In the genomic region with DNA sequence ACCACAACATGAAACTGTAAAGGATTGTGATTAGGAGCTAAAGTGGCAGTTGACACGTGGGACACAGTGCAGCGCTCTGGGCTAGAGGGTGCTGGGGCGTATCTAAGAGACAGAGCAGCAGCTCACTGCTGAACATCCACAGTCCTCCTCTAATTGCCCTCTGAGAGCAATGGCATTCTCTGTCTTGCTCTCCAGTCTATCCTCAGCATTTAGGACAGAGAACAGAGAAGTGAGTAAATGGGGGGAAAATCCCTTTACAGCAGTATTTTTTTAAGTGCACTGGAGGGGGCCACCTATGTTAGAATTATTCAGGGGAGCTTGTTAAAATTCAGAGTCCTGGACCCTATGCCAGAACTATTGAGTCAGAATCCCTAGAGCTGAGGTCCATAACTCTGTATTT, we compare ENCODE assay signal across 15 cellular contexts. TPM values are rescaled to one million over a fixed set of nuclear protein-coding genes. Genes with fewer than 3 reads are reported as not detected.
A peak's percentile ranks its signal among the peaks of the same experiment; 100 is the strongest.
DNase-seq lines count a peak whose midpoint lies in the region; ATAC-seq and TF ChIP-seq lines count a peak whose summit lies in the region.
"Had no signal": no experiment of that assay in that cellular context is flagged by ENCODE, and none has a peak within 500 bp of the region (broad histone marks: within the 10 kb centered on the region; RNA-seq: fewer than 3 reads in every experiment).

No MANE protein-coding gene starts in this region.

- H3K4me2 ChIP-seq in smooth muscle cell = no peak overlapping the region
- H3K4me2 ChIP-seq in SK-N-SH = no peak overlapping the region

- H3K36me3 Mint-ChIP-seq in activated naive CD4-positive, alpha-beta T cell treated with anti-CD3 and anti-CD28 coated beads for 36 hours (ENCODE audit: low read depth) = no peaks in the 10 kb centered on the region

- peak overlapping the region; percentile 34 for H3K27ac Mint-ChIP-seq in activated naive CD4-positive, alpha-beta T cell treated with anti-CD3 and anti-CD28 coated beads for 36 hours
- H3K27ac Mint-ChIP-seq: H9 had no signal

- no peak for TF ChIP-seq RAD21 in SK-N-SH (IDR thresholded peaks at IDR 0.05; ENCODE audit: low read length)

- H4K20me1 ChIP-seq in smooth muscle cell (ENCODE audit: low read depth) (no peaks in the 10 kb centered on the region), SK-N-SH (ENCODE audit: insufficient read depth) (no peaks in the 10 kb centered on the region)

- H3K9me2 ChIP-seq in SK-N-SH = no peaks in the 10 kb centered on the region

- WGBS in smooth muscle cell (ENCODE audit: low lambda C conversion rate) = 42% methylated on average over 3 of the region's 3 CpGs
- WGBS in ovary, 3 donors = 59 to 68% (median 60%) methylated on average over 3 of the region's 3 CpGs
- 88% methylated on average over 2 of the region's 3 CpGs for WGBS in SK-N-SH (ENCODE audit: low lambda C conversion rate)

- intact Hi-C loops in activated naive CD4-positive, alpha-beta T cell treated with anti-CD3 and anti-CD28 coated beads for 36 hours (cut with micrococcal nuclease) = loop anchor here (1.0 to 10.0 kb wide), 3 partner anchors 51 to 490 kb away; no protein-coding TSS in a partner anchor
- intact Hi-C loops in ovary (cut with DNase I) = no loop called here

- TF ChIP-seq CTCF in smooth muscle cell (IDR thresholded peaks at IDR 0.05; ENCODE audit: borderline replicate concordance, insufficient read depth, poor library complexity, severe bottlenecking) (no peak), ovary (IDR thresholded peaks at IDR 0.05) (no peak), SK-N-SH (IDR thresholded peaks at IDR 0.05) (no peak)

- H3K27me3 Mint-ChIP-seq in activated naive CD4-positive, alpha-beta T cell treated with anti-CD3 and anti-CD28 coated beads for 36 hours (ENCODE audit: low read depth) = peaks cover 2% of the 10 kb centered on the region

- H2AFZ ChIP-seq in smooth muscle cell (ENCODE audit: low read depth) = no peak overlapping the region
- no peak overlapping the region for H2AFZ ChIP-seq in SK-N-SH (ENCODE audit: low read depth)

- H3F3A ChIP-seq in smooth muscle cell (ENCODE audit: low read depth) = peaks cover 6% of the 10 kb centered on the region
- H3F3A ChIP-seq in SK-N-SH (replicated peaks; ENCODE audit: insufficient read depth) = peaks cover 14% of the 10 kb centered on the region

- no peak overlapping the region for H3K27ac ChIP-seq in smooth muscle cell (ENCODE audit: low read depth)
- H3K27ac ChIP-seq in ovary = no peak overlapping the region
- H3K27ac ChIP-seq in SK-N-SH (ENCODE audit: low read depth in 2 of 2, low read length in 1 of 2) = no peak overlapping the region
- H3K27ac ChIP-seq: coronary artery had no signal

- DNase-seq in activated naive CD4-positive, alpha-beta T cell treated with anti-CD3 and anti-CD28 coated beads for 36 hours = peak; percentile 21
- DNase-seq in activated naive CD4-positive, alpha-beta T cell treated with anti-CD3 and anti-CD28 coated beads, Interleukin-2, amount 50 U/mL, for 16 hours = no peak
- DNase-seq in stimulated activated naive CD8-positive, alpha-beta T cell treated with anti-CD3 and anti-CD28 coated beads, Interleukin-15, Interleukin-2, amounts not matched to agents 100 U/mL and 50 U/mL, for 24 hours = no peak
- no peak for DNase-seq in smooth muscle cell (lab: John Stamatoyannopoulos, UW; ENCODE audit: unreplicated experiment)
- no peak for DNase-seq in ovary
- no peak for DNase-seq in SK-N-SH
- DNase-seq: activated CD4-positive, alpha-beta T cell treated with anti-CD3 and anti-CD28 coated beads, Interleukin-2, amount 50 U/mL, for 48 hours; H9; IMR-90; mucosa of descending colon; NCI-H2029; SW 1271 had no signal

- no peaks in the 10 kb centered on the region for H3K9me3 Mint-ChIP-seq in activated naive CD4-positive, alpha-beta T cell treated with anti-CD3 and anti-CD28 coated beads for 36 hours
- H3K9me3 Mint-ChIP-seq: H9 had no signal

- H3K9ac ChIP-seq in smooth muscle cell (ENCODE audit: low read depth) = no peak overlapping the region
- H3K9ac ChIP-seq in SK-N-SH = no peak overlapping the region

- H3K9me3 ChIP-seq in smooth muscle cell (replicated peaks; ENCODE audit: low read depth) (no peaks in the 10 kb centered on the region), ovary (no peaks in the 10 kb centered on the region), SK-N-SH (no peaks in the 10 kb centered on the region)
- H3K9me3 ChIP-seq: mucosa of descending colon had no signal

- H3K79me2 ChIP-seq in smooth muscle cell (ENCODE audit: low read depth) (no peaks in the 10 kb centered on the region), SK-N-SH (ENCODE audit: insufficient read depth) (no peaks in the 10 kb centered on the region)

- POLR2A ChIA-PET in SK-N-SH (lab: Yijun Ruan, JAX) = no interaction called here

- CTCF ChIA-PET in activated naive CD4-positive, alpha-beta T cell treated with anti-CD3 and anti-CD28 coated beads for 36 hours (lab: Charles Lee) = interaction anchor here (1.2 to 1.4 kb wide), 2 partner anchors 46 to 182 kb away, joined by 3 to 5 read pairs; no protein-coding TSS in a partner anchor
- CTCF ChIA-PET in SK-N-SH (lab: Yijun Ruan, JAX) = interaction anchor here (0.7 to 1.5 kb wide), 4 partner anchors 13 to 44 kb away, joined by 3 to 5 read pairs (median 4); no protein-coding TSS in a partner anchor

- no peak overlapping the region for H3K4me3 Mint-ChIP-seq in activated naive CD4-positive, alpha-beta T cell treated with anti-CD3 and anti-CD28 coated beads for 36 hours
- H3K4me3 Mint-ChIP-seq: H9 had no signal

- H3K4me1 ChIP-seq in smooth muscle cell (ENCODE audit: low read depth) = peaks cover 18% of the 10 kb centered on the region
- H3K4me1 ChIP-seq in ovary (ENCODE audit: insufficient read depth) = no peaks in the 10 kb centered on the region
- H3K4me1 ChIP-seq in SK-N-SH (ENCODE audit: control insufficient read depth in 1 of 2, insufficient read depth in 2 of 2, low read depth in 1 of 2, low read length in 1 of 2) = peaks cover 6 to 10% of the 10 kb centered on the region in 2 experiments; a peak in 3 of 4 replicates

- H3K36me3 ChIP-seq in smooth muscle cell (ENCODE audit: low read depth) (no peaks in the 10 kb centered on the region), ovary (no peaks in the 10 kb centered on the region), SK-N-SH (replicated peaks in 1 of 2; ENCODE audit: control insufficient read depth in 1 of 2, insufficient read depth in 2 of 2, low read length in 1 of 2) (no peaks in the 10 kb centered on the region)

- peak; percentile 48 for ATAC-seq in HG02642 (IDR thresholded peaks at IDR 0.05; ENCODE audit: poor library complexity, unreplicated experiment)
- ATAC-seq in HG03469 (IDR thresholded peaks at IDR 0.05; ENCODE audit: unreplicated experiment) = peak; percentile 49
- ATAC-seq in stimulated activated naive CD8-positive, alpha-beta T cell treated with anti-CD3 and anti-CD28 coated beads, Interleukin-15, Interleukin-2, amounts not matched to agents 100 U/mL and 50 U/mL, for 24 hours = peak; percentile 71
- ATAC-seq: mucosa of descending colon had no signal

- TF ChIP-seq EP300 in ovary (IDR thresholded peaks at IDR 0.05) (no peak), SK-N-SH (IDR thresholded peaks at IDR 0.05; ENCODE audit: borderline replicate concordance in 1 of 2, low read depth in 1 of 2, low read length in 1 of 2) (no peak)

- H3K27me3 ChIP-seq in smooth muscle cell (ENCODE audit: low read depth) (no peaks in the 10 kb centered on the region), ovary (no peaks in the 10 kb centered on the region), SK-N-SH (ENCODE audit: insufficient read depth) (no peaks in the 10 kb centered on the region)

- H3K4me3 ChIP-seq in smooth muscle cell (no peak overlapping the region), ovary (no peak overlapping the region), SK-N-SH (ENCODE audit: low read depth in 2 of 2, low read length in 1 of 2) (no peak overlapping the region)
- H3K4me3 ChIP-seq: coronary artery, mucosa of descending colon had no signal

- peaks cover 30% of the 10 kb centered on the region for H3K4me1 Mint-ChIP-seq in activated naive CD4-positive, alpha-beta T cell treated with anti-CD3 and anti-CD28 coated beads for 36 hours (ENCODE audit: low read depth)

- no peak for TF ChIP-seq POLR2A in ovary (IDR thresholded peaks at IDR 0.05)

TF ChIP-seq in SK-N-SH, 30 proteins besides CTCF, POLR2A, EP300 and RAD21 (continues in another document):
- TF ChIP-seq RXRA (IDR thresholded peaks at IDR 0.05; ENCODE audit: borderline replicate concordance, low read depth) = no peak
- no peak for TF ChIP-seq TAF1 (IDR thresholded peaks at IDR 0.05; ENCODE audit: borderline replicate concordance, low read depth, low read length)
- TF ChIP-seq TEAD4 (IDR thresholded peaks at IDR 0.05; ENCODE audit: borderline replicate concordance, insufficient read depth) = no peak
- TF ChIP-seq ELF1 (IDR thresholded peaks at IDR 0.05) = no peak
- TF ChIP-seq RCOR1 (IDR thresholded peaks at IDR 0.05; ENCODE audit: low read length) = no peak
- no peak for TF ChIP-seq FOSL2 (IDR thresholded peaks at IDR 0.05; ENCODE audit: borderline replicate concordance, low read depth)
- TF ChIP-seq FOXM1 (IDR thresholded peaks at IDR 0.05; ENCODE audit: low read depth) = no peak
- no peak for TF ChIP-seq TCF12 (IDR thresholded peaks at IDR 0.05)
- no peak for TF ChIP-seq MEF2A (IDR thresholded peaks at IDR 0.05; ENCODE audit: borderline replicate concordance, low read depth)
- TF ChIP-seq POLR2AphosphoS5 (IDR thresholded peaks at IDR 0.05; ENCODE audit: low read depth, low read length) = no peak
- no peak for TF ChIP-seq MXI1 (IDR thresholded peaks at IDR 0.05; ENCODE audit: low read depth, low read length)

RNA-seq across cellular contexts. Expression of a gene that starts 4.2 kb away (rescaled TPM):
- 10 to 100 TPM; 17.3 to 20.4 TPM for total RNA-seq in activated naive CD4-positive, alpha-beta T cell treated with anti-CD3 and anti-CD28 coated beads for 36 hours
- total RNA-seq in smooth muscle cell (3.8 and 6.0 TPM in 2 replicates), ovary (1 to 10 TPM in 3 of 7 donors, under 1 TPM in 4; 0.12 to 1.5 (median 0.53) TPM)
- polyA plus RNA-seq in smooth muscle cell (1.8 and 6.6 TPM in 2 replicates), ovary (under 1 TPM; 0.11 to 0.53 TPM), SK-N-SH (2012; rRNA removed) (0.58 and 0.62 TPM in 2 replicates)
- polyA plus RNA-seq in SK-N-SH (2012; cell fraction: cytosol; rRNA removed) = 0.58 and 0.67 TPM in 2 replicates
- polyA plus RNA-seq in SK-N-SH (2012; cell fraction: nucleus; rRNA removed) = 0.46 and 0.86 TPM in 2 replicates
